8 cellular contexts compared by ENCODE assay signal in the genomic region with DNA sequence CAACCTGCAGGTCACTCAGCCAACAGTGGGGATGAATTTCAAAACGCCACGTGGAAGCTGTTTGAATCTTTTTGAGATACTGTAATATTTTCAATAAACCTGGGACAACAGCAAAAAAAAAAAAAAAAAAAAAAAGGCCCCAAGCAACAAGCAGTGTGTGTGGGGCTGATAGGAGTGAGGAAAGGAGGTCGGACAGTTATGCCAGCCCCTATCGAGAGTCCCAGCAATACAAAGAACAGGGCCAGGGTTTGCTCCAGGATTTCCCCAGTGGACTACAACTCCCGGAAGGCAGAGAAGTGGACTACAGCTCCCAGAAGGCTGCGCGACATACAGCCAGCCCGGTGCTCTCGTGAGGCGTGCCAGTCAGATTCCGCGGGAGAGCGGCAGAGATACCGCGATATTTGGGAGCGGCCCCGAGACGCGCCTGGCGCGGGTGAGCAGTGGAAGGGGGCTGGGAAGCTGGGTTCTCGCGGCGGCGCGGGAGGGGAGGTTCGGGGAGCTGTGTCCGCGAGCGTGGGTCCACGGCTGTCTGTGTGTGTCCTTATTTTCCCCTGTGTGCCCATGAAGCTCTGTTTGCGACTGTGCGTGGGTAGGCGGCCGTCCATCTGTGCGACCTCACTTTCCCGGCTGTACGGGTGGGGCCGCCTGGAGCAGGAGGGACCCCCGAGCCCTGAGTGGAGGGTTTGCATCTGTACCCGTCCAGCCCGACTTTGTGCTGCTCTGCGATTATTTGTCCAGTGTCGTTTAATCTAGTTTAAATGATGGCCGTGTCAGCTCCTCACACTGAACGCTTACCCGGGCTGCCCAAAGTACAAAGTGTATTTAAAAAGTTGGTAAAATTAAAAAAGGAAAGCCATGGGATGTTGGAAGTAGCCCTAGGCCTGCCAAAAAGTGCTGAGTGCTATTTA. TPM values are rescaled to one million over a fixed set of nuclear protein-coding genes. Genes with fewer than 3 reads are reported as not detected.
DNase-seq lines count a peak whose midpoint lies in the region; ATAC-seq and TF ChIP-seq lines count a peak whose summit lies in the region.

Gene PPCDC (plus strand): TSS at position 397 of the 908 bp plus-strand sequence. CDS start 4,729 bp downstream, outside the sequence.

- intact Hi-C loops in testis (cut with DNase I; ENCODE audit: low total_unique reads), result no loop called here

- peak within 1 kb of the TSS; percentile 96 for H3K27ac Mint-ChIP-seq in activated naive CD8-positive, alpha-beta T cell

- peak; percentile 63 for TF ChIP-seq POLR2A in testis (IDR thresholded peaks at IDR 0.05)

- no peaks in the 10 kb centered on the region for H3K27me3 ChIP-seq in testis

- 1 to 2% methylated on average over 47 of the region's 47 CpGs for WGBS in testis, 2 donors

- H3K4me1 Mint-ChIP-seq in activated naive CD8-positive, alpha-beta T cell (ENCODE audit: low read depth), result peaks cover 17% of the 10 kb centered on the region

- H3K36me3 Mint-ChIP-seq in activated naive CD8-positive, alpha-beta T cell, result no peaks in the 10 kb centered on the region

- no peaks in the 10 kb centered on the region for H3K9me3 ChIP-seq in testis

- H3K4me3 ChIP-seq in GM08714 (ENCODE audit: low read length), result peak within 1 kb of the TSS; percentile 95
- H3K4me3 ChIP-seq in testis, result peak within 1 kb of the TSS; percentile 71 to 80

- peak within 1 kb of the TSS; percentile 64 to 82 for H3K27ac ChIP-seq in testis

- no peaks in the 10 kb centered on the region for H3K27me3 Mint-ChIP-seq in activated naive CD8-positive, alpha-beta T cell

- ATAC-seq in HG02623 (IDR thresholded peaks at IDR 0.05; ENCODE audit: unreplicated experiment) (peak; percentile 97), omental fat pad (ENCODE audit: low FRiP score) (peak; percentile 93)

- H3K4me3 Mint-ChIP-seq in activated naive CD8-positive, alpha-beta T cell, result peak within 1 kb of the TSS; percentile 96

- H3K36me3 ChIP-seq in testis (ENCODE audit: low read depth, missing control alignments), result no peaks in the 10 kb centered on the region

- TF ChIP-seq CTCF in omental fat pad (IDR thresholded peaks at IDR 0.05) (no peak), testis (IDR thresholded peaks at IDR 0.05) (no peak)

- H3K4me1 ChIP-seq in testis, result peaks cover 5% of the 10 kb centered on the region

- H3K9me3 Mint-ChIP-seq in activated naive CD8-positive, alpha-beta T cell (ENCODE audit: low read depth), result no peaks in the 10 kb centered on the region

- peak; percentile 86 for DNase-seq in NCI-H1105 (lab: John Stamatoyannopoulos, UW)
- peak; percentile 92 for DNase-seq in SKM-1 treated with dmso at 0.1 percent for 144 hours (lab: John Stamatoyannopoulos, UW; ENCODE audit: unreplicated experiment)
- no peak for DNase-seq in glomerular endothelial cell (ENCODE audit: extremely low read depth, low read depth, low spot score)
- peak; percentile 91 for DNase-seq in omental fat pad (ENCODE audit: low spot score)
- DNase-seq in testis, result peak; percentile 99

RNA-seq across cellular contexts. Expression of gene PPCDC, which starts in this region (rescaled TPM):
- total RNA-seq in glomerular endothelial cell, result 19.7 and 22.5 TPM in 2 replicates
- 10 to 100 TPM in 3 of 4 donors, 1 to 10 TPM in 1; 9.7 to 21.5 (median 13.6) TPM for total RNA-seq in omental fat pad
- total RNA-seq in testis, result 10 to 100 TPM; 23.6 to 31.6 TPM
- polyA plus RNA-seq in testis (ENCODE audit: insufficient read depth, low read depth, low replicate concordance), result 18.0 TPM
